8 cellular contexts compared by ENCODE assay signal in the genomic region with DNA sequence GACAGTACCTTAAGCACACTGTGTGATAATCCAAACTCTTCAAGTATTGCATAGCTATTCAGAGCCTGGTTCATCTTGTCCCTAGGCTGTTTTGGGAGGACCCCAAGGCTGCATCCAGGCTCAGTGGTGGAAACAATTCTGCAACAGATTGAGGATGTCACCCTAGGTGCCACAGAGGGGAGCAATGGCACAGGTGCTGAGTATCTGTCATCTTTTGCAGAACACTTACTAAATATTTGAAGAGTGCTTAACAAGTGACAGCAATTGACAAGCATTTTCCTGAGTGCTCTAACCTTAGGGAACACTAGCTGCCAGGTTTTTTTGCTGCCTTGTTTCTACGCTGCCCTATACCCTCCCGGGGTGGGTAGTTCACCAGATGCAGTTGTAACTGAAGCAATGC. TPM values are rescaled to one million over a fixed set of nuclear protein-coding genes. Genes with fewer than 3 reads are reported as not detected.
DNase-seq lines count a peak whose midpoint lies in the region; ATAC-seq and TF ChIP-seq lines count a peak whose summit lies in the region.

No MANE protein-coding gene starts in this region.

- ATAC-seq in activated naive CD4-positive, alpha-beta T cell treated with anti-CD3 and anti-CD28 coated beads, Interleukin-2, amount 50 U/mL, for 72 hours: no peak
- ATAC-seq in HG03460 (IDR thresholded peaks at IDR 0.05; ENCODE audit: unreplicated experiment): no peak

- no peaks in the 10 kb centered on the region for H3K9me3 ChIP-seq in BLaER1
- H3K9me3 ChIP-seq in DOHH2 (ENCODE audit: control insufficient read depth, insufficient read depth, low read length): no peaks in the 10 kb centered on the region

- H3K4me1 ChIP-seq in BLaER1 (peaks cover 98% of the 10 kb centered on the region), DOHH2 (ENCODE audit: control insufficient read depth, low read length) (peaks cover 98% of the 10 kb centered on the region)

- H3K27ac ChIP-seq in BLaER1 (peak overlapping the region; percentile 85), DOHH2 (ENCODE audit: low read depth, low read length) (peak overlapping the region; percentile 98), RWPE1 (no peak overlapping the region; the same call in 1 of the 2 replicates)

- peaks cover 43 to 56% of the 10 kb centered on the region in 2 donors for H3K36me3 Mint-ChIP-seq in activated naive CD4-positive, alpha-beta T cell treated with anti-CD3 and anti-CD28 coated beads, Interleukin-2, amount 50 U/mL, for 72 hours

- H3K36me3 ChIP-seq in BLaER1: peaks cover 18% of the 10 kb centered on the region; the same call in 1 of the 2 replicates
- H3K36me3 ChIP-seq in DOHH2 (ENCODE audit: control insufficient read depth, low read length): peaks cover 41% of the 10 kb centered on the region

- CTCF ChIA-PET in RWPE1 (lab: Yijun Ruan, JAX): interaction anchor here (1.6 kb wide), 2 partner anchors 30 to 105 kb away, joined by 3 read pairs; no protein-coding TSS in a partner anchor

- H3K9me3 Mint-ChIP-seq in activated naive CD4-positive, alpha-beta T cell treated with anti-CD3 and anti-CD28 coated beads, Interleukin-2, amount 50 U/mL, for 72 hours: no peaks in the 10 kb centered on the region

- POLR2A ChIA-PET in RWPE1 (lab: Yijun Ruan, JAX; ENCODE audit: low non-redundant PET): no interaction called here

- peak overlapping the region; percentile 92 to 98 for H3K27ac Mint-ChIP-seq in activated naive CD4-positive, alpha-beta T cell treated with anti-CD3 and anti-CD28 coated beads, Interleukin-2, amount 50 U/mL, for 72 hours

- TF ChIP-seq CTCF in DOHH2 (IDR thresholded peaks at IDR 0.05; ENCODE audit: low read depth, low read length, poor library complexity, severe bottlenecking): peak; percentile 24
- TF ChIP-seq CTCF in RWPE1 (conservative IDR thresholded peaks at IDR 0.05; ENCODE audit: low read depth): no peak

- H3K27me3 ChIP-seq in BLaER1 (no peaks in the 10 kb centered on the region), DOHH2 (ENCODE audit: control insufficient read depth, low read length) (no peaks in the 10 kb centered on the region)

- peak overlapping the region; percentile 69 for H3K9ac ChIP-seq in BLaER1

- H3K79me2 ChIP-seq in DOHH2 (ENCODE audit: control insufficient read depth, low read length): peaks cover 57% of the 10 kb centered on the region

- H3K4me2 ChIP-seq in BLaER1 (peak overlapping the region; percentile 98), DOHH2 (ENCODE audit: low read length) (peak overlapping the region; percentile 99)

- DNase-seq in activated naive CD4-positive, alpha-beta T cell treated with anti-CD3 and anti-CD28 coated beads, Interleukin-2, amount 50 U/mL, for 72 hours (ENCODE audit: low spot score in 2 of 2): no peak
- DNase-seq in mesenteric fat pad (ENCODE audit: low spot score) (peak; percentile 14), NCI-H774 (lab: John Stamatoyannopoulos, UW) (no peak), RWPE1 (ENCODE audit: low spot score) (no peak), NOMO-1 treated with DMSO at 0.1 percent for 48 hours (lab: John Stamatoyannopoulos, UW; ENCODE audit: unreplicated experiment) (no peak)

- H3K9me2 ChIP-seq in DOHH2 (replicated peaks; ENCODE audit: control insufficient read depth, low read length): no peaks in the 10 kb centered on the region

- H4K20me1 ChIP-seq in BLaER1 (no peaks in the 10 kb centered on the region), DOHH2 (ENCODE audit: control insufficient read depth, insufficient read depth, low read depth, low read length) (no peaks in the 10 kb centered on the region)

- H3K4me3 ChIP-seq in BLaER1: peak overlapping the region; percentile 68
- peak overlapping the region; percentile 84 for H3K4me3 ChIP-seq in DOHH2 (ENCODE audit: low read length)

- H3F3A ChIP-seq in DOHH2 (ENCODE audit: control insufficient read depth, insufficient read depth): peaks cover 41% of the 10 kb centered on the region

RNA-seq across cellular contexts. Expression of gene STARD5, which starts 27.7 kb away (rescaled TPM):
- total RNA-seq in activated naive CD4-positive, alpha-beta T cell treated with anti-CD3 and anti-CD28 coated beads, Interleukin-2, amount 50 U/mL, for 72 hours: 1 to 10 TPM; 8.0 to 8.8 TPM
- 3.3 TPM for total RNA-seq in mesenteric fat pad
